In the genomic region with DNA sequence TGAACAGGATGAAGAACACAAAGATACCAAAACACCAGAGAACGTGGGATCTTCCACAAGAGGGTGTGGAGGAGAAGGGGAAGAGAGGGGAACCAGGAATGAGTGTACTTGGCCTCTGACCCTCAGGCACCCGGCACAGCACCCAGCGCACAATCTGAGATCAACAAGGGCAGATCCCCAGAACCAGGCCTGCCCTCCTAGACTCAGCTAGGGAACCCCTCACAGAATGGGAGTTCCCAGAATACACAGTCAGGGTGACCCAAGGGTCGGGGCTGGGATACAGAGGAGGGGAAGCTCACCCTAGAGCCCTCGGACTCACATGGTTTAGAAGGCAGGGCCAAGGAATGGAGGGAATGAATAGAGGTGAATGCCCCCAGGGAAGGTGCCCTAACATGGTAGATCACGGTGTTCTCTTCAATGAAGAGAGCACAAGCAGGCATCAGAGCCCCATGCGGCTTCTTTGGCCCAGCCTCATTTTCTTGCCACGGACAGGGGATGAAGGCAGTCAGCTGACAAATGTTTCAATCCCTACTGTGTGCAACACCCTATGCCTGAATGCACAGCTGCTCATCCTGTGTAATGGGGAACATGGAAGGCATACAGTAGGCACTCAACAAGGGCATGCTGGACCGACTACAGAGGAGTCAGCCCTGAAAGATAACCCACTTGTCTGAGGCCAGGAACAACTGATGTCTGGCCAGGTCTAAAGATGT, we compare ENCODE assay signal across 1 cellular context.
TF ChIP-seq lines count a peak whose summit lies in the region.

No MANE protein-coding gene starts in this region.

TF ChIP-seq in endothelial cell of umbilical vein, 7 proteins besides CTCF, POLR2A, EP300 and RAD21:
- no peak for TF ChIP-seq FOS (IDR thresholded peaks at IDR 0.05; ENCODE audit: borderline replicate concordance, insufficient read depth, low read length)
- no peak for TF ChIP-seq EZH2 (IDR thresholded peaks at IDR 0.05; ENCODE audit: borderline replicate concordance, low read depth, low read length, severe bottlenecking)
- no peak for TF ChIP-seq GATA2 (IDR thresholded peaks at IDR 0.05; ENCODE audit: insufficient read depth, insufficient read length, low read depth, low read length)
- no peak for TF ChIP-seq JUN (IDR thresholded peaks at IDR 0.05; ENCODE audit: borderline replicate concordance, insufficient read depth, insufficient read length, low read depth)
- TF ChIP-seq MYC (IDR thresholded peaks at IDR 0.05; ENCODE audit: low read depth, low read length): no peak
- no peak for TF ChIP-seq MAX (IDR thresholded peaks at IDR 0.05; ENCODE audit: insufficient read depth, insufficient read length)
- no peak for TF ChIP-seq POLR2AphosphoS5 (IDR thresholded peaks at IDR 0.05; ENCODE audit: insufficient read depth, low read depth, low read length)
